ENCODE assay signal across 5 cellular contexts in the genomic region with DNA sequence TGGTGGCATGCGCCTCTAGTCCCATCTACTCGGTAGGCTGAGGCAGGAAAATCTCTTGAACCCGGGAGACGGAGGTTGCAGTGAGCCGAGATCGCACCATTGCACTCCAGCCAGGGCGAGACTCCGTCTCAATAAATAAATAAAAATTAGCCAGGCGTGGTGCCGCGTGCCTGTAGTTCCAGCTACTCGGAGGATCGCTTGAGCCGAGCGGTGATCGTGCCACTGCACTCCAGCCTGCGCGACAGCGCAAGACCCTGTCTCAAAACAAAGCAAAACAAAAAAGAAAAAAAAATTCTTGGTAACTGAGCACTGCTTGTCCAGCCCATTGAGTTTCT. TPM values are rescaled to one million over a fixed set of nuclear protein-coding genes. Genes with fewer than 3 reads are reported as not detected.
DNase-seq lines count a peak whose midpoint lies in the region; ATAC-seq and TF ChIP-seq lines count a peak whose summit lies in the region.

No MANE protein-coding gene starts in this region.

- DNase-seq in RWPE1 (ENCODE audit: low spot score) = no peak
- no peak for DNase-seq in fibroblast of the aortic adventitia (ENCODE audit: low read depth)
- no peak for DNase-seq in NAMALWA (ENCODE audit: low spot score)

- H3K4me1 ChIP-seq in subcutaneous abdominal adipose tissue (ENCODE audit: control insufficient read depth in 5 of 5, insufficient read depth in 5 of 5, low read length in 5 of 5) = peaks cover 4 to 29% (median 21%) of the 10 kb centered on the region in 5 donors

- H3K4me3 ChIP-seq in fibroblast of the aortic adventitia (ENCODE audit: low read depth, low read length) (peak overlapping the region; percentile 99), subcutaneous abdominal adipose tissue (ENCODE audit: low read depth in 1 of 5, low read length in 5 of 5) (peak overlapping the region; percentile 85 to 96 (median 92))

- H3K36me3 ChIP-seq in subcutaneous abdominal adipose tissue (ENCODE audit: control insufficient read depth in 5 of 5, insufficient read depth in 5 of 5, low read length in 5 of 5) = peaks cover 21 to 65% (median 56%) of the 10 kb centered on the region in 5 donors

- POLR2A ChIA-PET in RWPE1 (lab: Yijun Ruan, JAX; ENCODE audit: low non-redundant PET) = interaction anchor here (0.5 to 2.5 kb wide), 2 partner anchors 17 to 117 kb away, joined by 4 to 14 read pairs; a partner anchor contains a TSS

- CTCF ChIA-PET in RWPE1 (lab: Yijun Ruan, JAX) = interaction anchor here (0.7 to 1.0 kb wide), 2 partner anchors 21 to 105 kb away, joined by 3 to 4 read pairs; no protein-coding TSS in a partner anchor

- no peaks in the 10 kb centered on the region for H3K9me3 ChIP-seq in subcutaneous abdominal adipose tissue (ENCODE audit: control insufficient read depth in 5 of 5, low read length in 5 of 5)

- peak overlapping the region; percentile 70 to 99 (median 87) for H3K9ac ChIP-seq in subcutaneous abdominal adipose tissue (ENCODE audit: low read length in 5 of 5)

- TF ChIP-seq CTCF in RWPE1 (conservative IDR thresholded peaks at IDR 0.05; ENCODE audit: low read depth) (no peak), fibroblast of the aortic adventitia (IDR thresholded peaks at IDR 0.05; ENCODE audit: insufficient read depth, low read length) (no peak)

- H3K27ac ChIP-seq in RWPE1 (peak overlapping the region; percentile 94), subcutaneous abdominal adipose tissue (ENCODE audit: low read depth, low read length) (peak overlapping the region; percentile 92)

- ATAC-seq in HG03025 (IDR thresholded peaks at IDR 0.05; ENCODE audit: low FRiP score, unreplicated experiment) = no peak

- no peaks in the 10 kb centered on the region for H3K27me3 ChIP-seq in subcutaneous abdominal adipose tissue (ENCODE audit: control insufficient read depth in 5 of 5, insufficient read depth in 4 of 5, low read length in 5 of 5)

RNA-seq across cellular contexts. Expression of a gene that starts 0.7 kb away (rescaled TPM):
- total RNA-seq in fibroblast of the aortic adventitia (ENCODE audit: low replicate concordance) = 12.8 and 21.9 TPM in 2 replicates

RNA-seq across cellular contexts. Expression of a gene that starts 9.4 kb away (rescaled TPM):
- 0.18 TPM in 1 of 2 replicates, not detected in the other for total RNA-seq in fibroblast of the aortic adventitia (ENCODE audit: low replicate concordance)

RNA-seq across cellular contexts. Expression of a gene that starts 16.4 kb away (rescaled TPM):
- total RNA-seq in fibroblast of the aortic adventitia (ENCODE audit: low replicate concordance) = 84.2 and 183 TPM in 2 replicates

RNA-seq across cellular contexts. Expression of a gene that starts 16.6 kb away (rescaled TPM):
- 32.9 and 40.6 TPM in 2 replicates for total RNA-seq in fibroblast of the aortic adventitia (ENCODE audit: low replicate concordance)

RNA-seq across cellular contexts. Expression of a gene that starts 24.7 kb away (rescaled TPM):
- total RNA-seq in fibroblast of the aortic adventitia (ENCODE audit: low replicate concordance) = 21.1 and 295 TPM in 2 replicates
